ENCODE assay signal across 23 cellular contexts in genomic region chr10:95530021-95530420, GRCh38. TPM values are rescaled to one million over a fixed set of nuclear protein-coding genes. Genes with fewer than 3 reads are reported as not detected.
A peak's percentile ranks its signal among the peaks of the same experiment; 100 is the strongest.
DNase-seq lines count a peak whose midpoint lies in the region; ATAC-seq, FAIRE-seq and TF ChIP-seq lines count a peak whose summit lies in the region.
"Had no signal": no experiment of that assay in that cellular context is flagged by ENCODE, and none has a peak within 500 bp of the region (broad histone marks: within the 10 kb centered on the region; RNA-seq: fewer than 3 reads in every experiment).

No MANE protein-coding gene starts in this region.

- H3K27ac ChIP-seq in K562 (ENCODE audit: extremely low read depth, low read depth, low read length) (peak overlapping the region; percentile 92), muscle layer of duodenum (ENCODE audit: low read length) (peak overlapping the region; percentile 81), tibial artery (peak overlapping the region; percentile 88 to 89)
- H3K27ac ChIP-seq: body of pancreas, epithelial cell of prostate, SJSA1, skin epidermis, upper lobe of left lung had no signal

- no peak for ATAC-seq in K562
- ATAC-seq: activated CD8-positive, alpha-beta T cell treated with anti-CD3 and anti-CD28 coated beads for 36 hours; body of pancreas had no signal

- CTCF ChIA-PET in K562 (lab: Yijun Ruan, JAX; ENCODE audit: low intra/inter-chr PET ratio): no interaction called here

- DNase-seq in NCI-H510A treated with DMSO at 0.1 percent for 48 hours (lab: John Stamatoyannopoulos, UW) (peak; percentile 72), NCI-H510A (lab: John Stamatoyannopoulos, UW) (no peak), K562 (ENCODE audit: extremely low read depth in 1 of 4, low spot score in 3 of 4) (no peak), tibial artery (no peak), SW 1271 (lab: John Stamatoyannopoulos, UW) (no peak), RPMI8226 (no peak)
- no peak for DNase-seq in activated CD4-positive, alpha-beta T cell treated with anti-CD3 and anti-CD28 coated beads, Interleukin-2, amount 50 U/mL, for 1 hour
- DNase-seq: 8988T; activated CD4-positive, CD25-positive, alpha-beta regulatory T cell treated with anti-CD3 and anti-CD28 coated beads, Interleukin-2, amount 50 U/mL, for 72 hours; activated CD8-positive, alpha-beta T cell treated with anti-CD3 and anti-CD28 coated beads for 36 hours; activated gamma-delta T cell; NCI-H1092 treated with DMSO at 0.1 percent for 48 hours; NCI-H187 treated with DMSO at 0.1 percent for 48 hours; posterior cingulate gyrus; upper lobe of left lung had no signal

- H3K4me3 ChIP-seq in K562 (no peak overlapping the region), muscle layer of duodenum (ENCODE audit: low read depth in 1 of 2, low read length in 2 of 2) (no peak overlapping the region), tibial artery (no peak overlapping the region)
- H3K4me3 ChIP-seq: body of pancreas, HAP-1, SJSA1, skin epidermis, upper lobe of left lung had no signal

- no peaks in the 10 kb centered on the region for H3K9me3 ChIP-seq in K562 (replicated peaks; ENCODE audit: control insufficient read depth, insufficient read depth, low read depth, low read length)
- no peaks in the 10 kb centered on the region for H3K9me3 ChIP-seq in muscle layer of duodenum (ENCODE audit: control insufficient read depth in 1 of 2, low read length in 2 of 2)
- no peaks in the 10 kb centered on the region for H3K9me3 ChIP-seq in tibial artery
- H3K9me3 ChIP-seq: body of pancreas, HAP-1, SJSA1, upper lobe of left lung had no signal

- POLR2A ChIA-PET in K562 (lab: Yijun Ruan, JAX): interaction anchor here (1.2 kb wide), 1 partner anchor 21 kb away, joined by 3 read pairs; no protein-coding TSS in a partner anchor

- TF ChIP-seq RAD21 in K562 (CRISPR knock-in tag; conservative IDR thresholded peaks at IDR 0.05 in 1 of 2, IDR thresholded peaks at IDR 0.05 in 1 of 2): no peak

- H3K36me3 ChIP-seq in K562 (ENCODE audit: control insufficient read depth, insufficient read depth, low read length) (no peaks in the 10 kb centered on the region; the same call in 2 of the 3 replicates), muscle layer of duodenum (ENCODE audit: control insufficient read depth in 1 of 2, insufficient read depth in 2 of 2, low read length in 2 of 2) (no peaks in the 10 kb centered on the region), tibial artery (no peaks in the 10 kb centered on the region)
- H3K36me3 ChIP-seq: HAP-1, SJSA1, upper lobe of left lung had no signal

- H3K4me1 ChIP-seq in K562 (replicated peaks in 1 of 2; ENCODE audit: control insufficient read depth in 2 of 2, insufficient read depth in 2 of 2, low read length in 2 of 2) (peaks cover 36 to 74% of the 10 kb centered on the region in 2 experiments), muscle layer of duodenum (ENCODE audit: control insufficient read depth in 1 of 2, insufficient read depth in 2 of 2, low read length in 2 of 2) (peaks cover 17 to 68% of the 10 kb centered on the region in 2 donors), tibial artery (peaks cover 0 to 99% (median 81%) of the 10 kb centered on the region in 4 donors)
- H3K4me1 ChIP-seq: HAP-1, SJSA1 had no signal

- no peak for TF ChIP-seq POLR2A in K562 (conservative IDR thresholded peaks at IDR 0.05)

- H3K9me1 ChIP-seq in K562 (ENCODE audit: control insufficient read depth, insufficient read depth, low read length): no peaks in the 10 kb centered on the region

- H3K4me2 ChIP-seq in K562 (ENCODE audit: insufficient read depth, low read length): peak overlapping the region; percentile 1; the same call in 1 of the 2 replicates

- in situ Hi-C loops in K562 (cut with MboI): no loop called here

- TF ChIP-seq CTCF in K562 (IDR thresholded peaks at IDR 0.05 in 2 of 3, conservative IDR thresholded peaks at IDR 0.05 in 1 of 3; ENCODE audit: insufficient read depth in 2 of 3, low read depth in 1 of 3, low read length in 3 of 3): no peak
- TF ChIP-seq CTCF in tibial artery (IDR thresholded peaks at IDR 0.05): no peak

- peak overlapping the region in 1 of 2 experiments; percentile 30; a peak in 2 of 4 replicates for H3K9ac ChIP-seq in K562 (ENCODE audit: insufficient read depth in 1 of 2, low read depth in 2 of 2, low read length in 2 of 2)

- no peaks in the 10 kb centered on the region for H3K27me3 ChIP-seq in K562 (ENCODE audit: control insufficient read depth in 2 of 2, insufficient read depth in 2 of 2, low read length in 2 of 2)
- no peaks in the 10 kb centered on the region for H3K27me3 ChIP-seq in muscle layer of duodenum (ENCODE audit: low read depth, low read length)
- H3K27me3 ChIP-seq in tibial artery: no peaks in the 10 kb centered on the region
- H3K27me3 ChIP-seq: body of pancreas, SJSA1, upper lobe of left lung had no signal

- H3K79me2 ChIP-seq in K562 (ENCODE audit: control insufficient read depth, insufficient read depth, low read length): peaks cover 38% of the 10 kb centered on the region

- 64% methylated on average over 2 of the region's 2 CpGs for WGBS in K562 (ENCODE audit: insufficient coverage, low coverage, missing lambda C conversion rate)

- intact Hi-C loops in K562 (cut with micrococcal nuclease) (no loop called here), tibial artery (cut with DNase I; ENCODE audit: low total_unique reads) (no loop called here)

- BruUV-seq in K562 (replicated peaks; lab: Mats Ljungman, UMichigan): no TSS peak

- TF ChIP-seq EP300 in K562 (IDR thresholded peaks at IDR 0.05; ENCODE audit: low read length): no peak

- FAIRE-seq in K562 (lab: Jason Lieb, UNC): no peak
- FAIRE-seq: RCC 7860, TTC549 had no signal

- H2AFZ ChIP-seq in K562 (ENCODE audit: low read depth, low read length): no peak overlapping the region

- H4K20me1 ChIP-seq in K562 (replicated peaks; ENCODE audit: control insufficient read depth, insufficient read depth, low read length): no peaks in the 10 kb centered on the region

TF ChIP-seq in K562, 482 proteins besides CTCF, POLR2A, EP300 and RAD21:
- TF ChIP-seq TCF7 (IDR thresholded peaks at IDR 0.05; ENCODE audit: borderline replicate concordance) (no peak), COPS2 (conservative IDR thresholded peaks at IDR 0.05) (no peak), NCOA4 (IDR thresholded peaks at IDR 0.05; ENCODE audit: partially characterized antibody) (no peak), HMBOX1 (IDR thresholded peaks at IDR 0.05) (no peak)
TF ChIP-seq in K562: peak in this region for 0.

RNA-seq across cellular contexts. Expression of gene SORBS1, which starts 31.1 kb away (rescaled TPM):
- 34.5 and 47.6 TPM in 2 replicates for total RNA-seq in K562 (2011; cell fraction: chromatin; rRNA removed; ENCODE audit: low replicate concordance)
- total RNA-seq in K562 (2011; cell fraction: nucleolus; rRNA removed): 16.0 and 16.1 TPM in 2 replicates
- 36.1 and 59.8 TPM in 2 replicates for total RNA-seq in K562 (2011; cell fraction: nucleoplasm; rRNA removed)
- total RNA-seq in K562 (2014; rRNA removed) (4.4 and 4.5 TPM in 2 replicates), K562 (2014; rRNA removed; fragmentation: Illumina TruSeq; extraction: Trizol) (7.1 and 7.2 TPM in 2 replicates), K562 (2015; rRNA removed; fragmentation: Illumina TruSeq; extraction: Trizol) (6.5 and 7.2 TPM in 2 replicates), K562 (2021) (6.2 and 7.1 TPM in 2 replicates)
- polyA plus RNA-seq in K562 (2011; rRNA removed) (10.9 and 13.3 TPM in 2 replicates), K562 (2014; fragmentation: Illumina TruSeq; extraction: Trizol) (7.7 and 8.4 TPM in 2 replicates), K562 (2014; fragmentation: Nextera tagmentation; extraction: Ambion mirVana) (1 to 10 TPM; 2.0 to 2.8 TPM), K562 (2014; rRNA removed) (5.1 and 6.7 TPM in 2 replicates)
- polyA plus RNA-seq in K562 (2011; cell fraction: cytosol; rRNA removed): 6.2 and 8.7 TPM in 2 replicates
- 12.8 and 13.8 TPM in 2 replicates for polyA plus RNA-seq in K562 (2011; cell fraction: nucleus; rRNA removed)
- polyA plus RNA-seq in K562 (2012): 5.5 and 7.0 TPM in 2 replicates
- 19.0 and 21.4 TPM in 2 replicates for polyA minus RNA-seq in K562 (2011; rRNA and poly(A)+ RNA removed)
- 8.4 and 8.6 TPM in 2 replicates for polyA minus RNA-seq in K562 (2011; cell fraction: cytosol; rRNA and poly(A)+ RNA removed)
- 10.8 and 16.0 TPM in 2 replicates for polyA minus RNA-seq in K562 (2011; cell fraction: nucleus; rRNA and poly(A)+ RNA removed)
